Comparison of ENCODE assay signal across 27 cellular contexts in genomic region chr4:139938414-139938813, GRCh38.
"Had no signal": no experiment of that assay in that cellular context is flagged by ENCODE, and none has a peak within 500 bp of the region (broad histone marks: within the 10 kb centered on the region; RNA-seq: fewer than 3 reads in every experiment).

No MANE protein-coding gene starts in this region.

- H3K4me3 Mint-ChIP-seq: stimulated activated effector memory CD8-positive, alpha-beta T cell treated with anti-CD3 and anti-CD28 coated beads, Interleukin-12 subunit alpha, Interleukin-12 subunit beta, amount 100 ng/mL, for 72 hours; stimulated activated memory B cell treated with anti-CD40 and anti-IgM and Interleukin-4, amounts not matched to agents 10 μg/mL and 1 μg/mL and 100 μg/mL, for 72 hours; stimulated activated naive B cell treated with anti-CD40 and anti-IgM and Interleukin-4, amounts not matched to agents 10 μg/mL and 1 μg/mL and 100 μg/mL, for 72 hours; stimulated activated naive CD8-positive, alpha-beta T cell treated with anti-CD3 and anti-CD28 coated beads, Interleukin-15, Interleukin-2, amounts not matched to agents 100 ng/mL and 50 ng/mL, for 24 hours; type B pancreatic cell had no signal

- H3K4me3 ChIP-seq: stomach, suprapubic skin, testis, thoracic aorta, thyroid gland, tibial artery, tibial nerve, transverse colon, upper lobe of left lung, upper lobe of right lung, uterus, vagina had no signal

- H3K9me3 Mint-ChIP-seq: stimulated activated effector memory CD8-positive, alpha-beta T cell treated with anti-CD3 and anti-CD28 coated beads, Interleukin-12 subunit alpha, Interleukin-12 subunit beta, amount 100 ng/mL, for 72 hours; stimulated activated memory B cell treated with anti-CD40 and anti-IgM and Interleukin-4, amounts not matched to agents 10 μg/mL and 1 μg/mL and 100 μg/mL, for 72 hours; stimulated activated naive B cell treated with anti-CD40 and anti-IgM and Interleukin-4, amounts not matched to agents 10 μg/mL and 1 μg/mL and 100 μg/mL, for 72 hours; stimulated activated naive CD8-positive, alpha-beta T cell treated with anti-CD3 and anti-CD28 coated beads, Interleukin-15, Interleukin-2, amounts not matched to agents 100 ng/mL and 50 ng/mL, for 24 hours; type B pancreatic cell had no signal

- H3K9me3 ChIP-seq: stomach, suprapubic skin, testis, thoracic aorta, thyroid gland, tibial artery, tibial nerve, transverse colon, upper lobe of left lung, upper lobe of right lung, uterus, vagina had no signal

- H3K4me1 ChIP-seq: testis, thyroid gland, upper lobe of right lung, uterus had no signal

- H3K27ac ChIP-seq: stomach, suprapubic skin, testis, thoracic aorta, thyroid gland, tibial artery, tibial nerve, transverse colon, upper lobe of left lung, upper lobe of right lung, uterus, vagina had no signal

- DNase-seq: stimulated activated CD4-positive, alpha-beta T cell treated with anti-CD3 and anti-CD28 coated beads, Interleukin-2, amount 100 ng/mL, for 24 hours; stimulated activated CD4-positive, alpha-beta T cell treated with anti-CD3 and anti-CD28 coated beads, Interleukin-2, amount 100 ng/mL, for 48 hours; stimulated activated CD4-positive, alpha-beta T cell treated with anti-CD3 and anti-CD28 coated beads, Interleukin-4, amount 100 ng/mL, for 1 hour; stimulated activated CD4-positive, alpha-beta T cell treated with anti-CD3 and anti-CD28 coated beads, Interleukin-4, amount 100 ng/mL, for 24 hours; stimulated activated CD4-positive, alpha-beta T cell treated with anti-CD3 and anti-CD28 coated beads, Interleukin-4, amount 100 ng/mL, for 4 hours; stimulated activated CD8-positive, alpha-beta memory T cell treated with anti-CD3 and anti-CD28 coated beads, Interleukin-4, amount 100 ng/mL, for 48 hours; stimulated activated naive B cell treated with anti-CD40 and anti-IgM and Interleukin-4, amounts not matched to agents 10 μg/mL and 1 μg/mL and 100 μg/mL, for 72 hours; stimulated activated naive CD4-positive, alpha-beta T cell; stimulated activated naive CD4-positive, alpha-beta T cell treated with Interleukin-2 at 50 U/mL for 16 hours; stomach; substantia nigra; testis; thyroid gland; tibial artery; transverse colon; trophoblast cell; upper lobe of left lung; upper lobe of right lung; uterus had no signal

- H3K36me3 ChIP-seq: stomach, suprapubic skin, thoracic aorta, thyroid gland, tibial artery, tibial nerve, transverse colon, upper lobe of left lung, upper lobe of right lung, uterus, vagina had no signal

- ATAC-seq: stimulated activated effector memory CD8-positive, alpha-beta T cell treated with anti-CD3 and anti-CD28 coated beads, Interleukin-12 subunit alpha, Interleukin-12 subunit beta, amount 100 ng/mL, for 72 hours; stimulated activated memory B cell treated with anti-CD40 and anti-IgM and Interleukin-4, amounts not matched to agents 10 μg/mL and 1 μg/mL and 100 μg/mL, for 72 hours; stimulated activated naive B cell treated with anti-CD40 and anti-IgM and Interleukin-4, amounts not matched to agents 10 μg/mL and 1 μg/mL and 100 μg/mL, for 72 hours; upper lobe of right lung had no signal

- H3K27me3 ChIP-seq: stomach, suprapubic skin, testis, thyroid gland, tibial artery, tibial nerve, transverse colon, upper lobe of left lung, upper lobe of right lung, uterus, vagina had no signal

- H3K27ac Mint-ChIP-seq: stimulated activated effector memory CD8-positive, alpha-beta T cell treated with anti-CD3 and anti-CD28 coated beads, Interleukin-12 subunit alpha, Interleukin-12 subunit beta, amount 100 ng/mL, for 72 hours; stimulated activated memory B cell treated with anti-CD40 and anti-IgM and Interleukin-4, amounts not matched to agents 10 μg/mL and 1 μg/mL and 100 μg/mL, for 72 hours; stimulated activated naive B cell treated with anti-CD40 and anti-IgM and Interleukin-4, amounts not matched to agents 10 μg/mL and 1 μg/mL and 100 μg/mL, for 72 hours; stimulated activated naive CD8-positive, alpha-beta T cell treated with anti-CD3 and anti-CD28 coated beads, Interleukin-15, Interleukin-2, amounts not matched to agents 100 ng/mL and 50 ng/mL, for 24 hours; type B pancreatic cell had no signal

- H3K4me1 Mint-ChIP-seq: stimulated activated effector memory CD8-positive, alpha-beta T cell treated with anti-CD3 and anti-CD28 coated beads, Interleukin-12 subunit alpha, Interleukin-12 subunit beta, amount 100 ng/mL, for 72 hours; stimulated activated memory B cell treated with anti-CD40 and anti-IgM and Interleukin-4, amounts not matched to agents 10 μg/mL and 1 μg/mL and 100 μg/mL, for 72 hours had no signal

- H3K27me3 Mint-ChIP-seq: stimulated activated naive B cell treated with anti-CD40 and anti-IgM and Interleukin-4, amounts not matched to agents 10 μg/mL and 1 μg/mL and 100 μg/mL, for 72 hours; stimulated activated naive CD8-positive, alpha-beta T cell treated with anti-CD3 and anti-CD28 coated beads, Interleukin-15, Interleukin-2, amounts not matched to agents 100 ng/mL and 50 ng/mL, for 24 hours; type B pancreatic cell had no signal
